ENCODE assay signal across 18 cellular contexts in genomic region chr4:100569196-100569595, GRCh38. TPM values are rescaled to one million over a fixed set of nuclear protein-coding genes. Genes with fewer than 3 reads are reported as not detected.
DNase-seq lines count a peak whose midpoint lies in the region; ATAC-seq and TF ChIP-seq lines count a peak whose summit lies in the region.
"Had no signal": no experiment of that assay in that cellular context is flagged by ENCODE, and none has a peak within 500 bp of the region (broad histone marks: within the 10 kb centered on the region; RNA-seq: fewer than 3 reads in every experiment).

No MANE protein-coding gene starts in this region.

- no peaks in the 10 kb centered on the region for H4K20me1 ChIP-seq in Loucy (ENCODE audit: insufficient read depth, low read length, poor library complexity, severe bottlenecking)

- no peak overlapping the region for H3K4me3 ChIP-seq in Loucy (ENCODE audit: low read length, poor library complexity, severe bottlenecking)
- no peak overlapping the region for H3K4me3 ChIP-seq in naive thymus-derived CD4-positive, alpha-beta T cell (ENCODE audit: low read length)
- H3K4me3 ChIP-seq: esophagus squamous epithelium, hepatocyte, left lung had no signal

- CTCF ChIA-PET in naive thymus-derived CD4-positive, alpha-beta T cell (lab: Charles Lee), result no interaction called here

- peak overlapping the region in 1 of 2 donors; percentile 6 for H3K4me3 Mint-ChIP-seq in activated T-cell treated with anti-CD3 and anti-CD28 coated beads, Interleukin-2, amount 50 U/mL, for 72 hours
- peak overlapping the region in 6 of 10 donors; percentile 8 to 45 (median 26) for H3K4me3 Mint-ChIP-seq in naive thymus-derived CD4-positive, alpha-beta T cell
- H3K4me3 Mint-ChIP-seq: naive B cell had no signal

- H3K27me3 Mint-ChIP-seq in activated T-cell treated with anti-CD3 and anti-CD28 coated beads, Interleukin-2, amount 50 U/mL, for 72 hours (ENCODE audit: low read depth), result no peaks in the 10 kb centered on the region
- H3K27me3 Mint-ChIP-seq in naive thymus-derived CD4-positive, alpha-beta T cell, result peaks cover 0 to 4% (median 0%) of the 10 kb centered on the region in 5 donors
- H3K27me3 Mint-ChIP-seq: naive B cell had no signal

- intact Hi-C loops in naive thymus-derived CD4-positive, alpha-beta T cell (cut with micrococcal nuclease), result no loop called here

- no peaks in the 10 kb centered on the region for H3K4me1 ChIP-seq in Loucy (ENCODE audit: insufficient read depth, low read length, poor library complexity, severe bottlenecking)
- peaks cover 0 to 6% of the 10 kb centered on the region in 2 donors for H3K4me1 ChIP-seq in naive thymus-derived CD4-positive, alpha-beta T cell (ENCODE audit: control insufficient read depth in 2 of 2, insufficient read depth in 2 of 2, low read length in 2 of 2)
- H3K4me1 ChIP-seq: esophagus squamous epithelium, left lung had no signal

- ATAC-seq in activated T-cell treated with anti-CD3 and anti-CD28 coated beads, Interleukin-2, amount 50 U/mL, for 72 hours (replicated peaks in 1 of 2), result peak; percentile 73 to 76
- ATAC-seq in GM21390 (IDR thresholded peaks at IDR 0.05; ENCODE audit: unreplicated experiment), result peak; percentile 66
- no peak for ATAC-seq in naive thymus-derived CD4-positive, alpha-beta T cell
- ATAC-seq: left lung, Panc1 had no signal

- H3K9ac ChIP-seq in Loucy (ENCODE audit: low read depth, low read length, poor library complexity, severe bottlenecking), result no peak overlapping the region

- H3K27me3 ChIP-seq in Loucy (ENCODE audit: insufficient read depth, low read length, poor library complexity, severe bottlenecking), result no peaks in the 10 kb centered on the region
- H3K27me3 ChIP-seq in naive thymus-derived CD4-positive, alpha-beta T cell (ENCODE audit: control insufficient read depth in 2 of 2, insufficient read depth in 2 of 2, low read length in 2 of 2), result no peaks in the 10 kb centered on the region
- H3K27me3 ChIP-seq: esophagus squamous epithelium, hepatocyte, left lung had no signal

- peak overlapping the region; percentile 37 for H3K4me2 ChIP-seq in Loucy (ENCODE audit: low read depth, low read length, poor library complexity, severe bottlenecking)
- H3K4me2 ChIP-seq: hepatocyte had no signal

- H3K27ac ChIP-seq in naive thymus-derived CD4-positive, alpha-beta T cell (ENCODE audit: low read depth, low read length), result no peak overlapping the region
- H3K27ac ChIP-seq: esophagus squamous epithelium, hepatocyte, left lung had no signal

- H3K27ac Mint-ChIP-seq in activated T-cell treated with anti-CD3 and anti-CD28 coated beads, Interleukin-2, amount 50 U/mL, for 72 hours, result peak overlapping the region; percentile 20
- H3K27ac Mint-ChIP-seq in naive thymus-derived CD4-positive, alpha-beta T cell, result peak overlapping the region in 3 of 9 donors; percentile 6 to 71 (median 40)
- H3K27ac Mint-ChIP-seq: naive B cell had no signal

- peaks cover 30% of the 10 kb centered on the region for H3K4me1 Mint-ChIP-seq in activated T-cell treated with anti-CD3 and anti-CD28 coated beads, Interleukin-2, amount 50 U/mL, for 72 hours (ENCODE audit: low read depth)
- H3K4me1 Mint-ChIP-seq in naive thymus-derived CD4-positive, alpha-beta T cell, result peaks cover 11 to 30% (median 24%) of the 10 kb centered on the region in 7 donors
- H3K4me1 Mint-ChIP-seq: naive B cell had no signal

- no peaks in the 10 kb centered on the region for H3K9me3 Mint-ChIP-seq in activated T-cell treated with anti-CD3 and anti-CD28 coated beads, Interleukin-2, amount 50 U/mL, for 72 hours
- H3K9me3 Mint-ChIP-seq in naive thymus-derived CD4-positive, alpha-beta T cell, result no peaks in the 10 kb centered on the region
- H3K9me3 Mint-ChIP-seq: naive B cell had no signal

- H3K36me3 ChIP-seq in Loucy (ENCODE audit: insufficient read depth, low read length), result no peaks in the 10 kb centered on the region
- no peaks in the 10 kb centered on the region for H3K36me3 ChIP-seq in naive thymus-derived CD4-positive, alpha-beta T cell (ENCODE audit: control insufficient read depth in 2 of 3, insufficient read depth in 3 of 3, low read length in 3 of 3)
- H3K36me3 ChIP-seq: esophagus squamous epithelium, left lung had no signal

- no peaks in the 10 kb centered on the region for H3K79me2 ChIP-seq in Loucy (ENCODE audit: insufficient read depth, low read length)
- H3K79me2 ChIP-seq: hepatocyte had no signal

- H3K36me3 Mint-ChIP-seq in activated T-cell treated with anti-CD3 and anti-CD28 coated beads, Interleukin-2, amount 50 U/mL, for 72 hours (ENCODE audit: insufficient read depth in 2 of 2), result no peaks in the 10 kb centered on the region
- peaks cover 0 to 2% (median 0%) of the 10 kb centered on the region in 5 donors for H3K36me3 Mint-ChIP-seq in naive thymus-derived CD4-positive, alpha-beta T cell
- H3K36me3 Mint-ChIP-seq: naive B cell had no signal

- no peaks in the 10 kb centered on the region for H3F3A ChIP-seq in Loucy (ENCODE audit: low read depth)

- TF ChIP-seq CTCF in Loucy (conservative IDR thresholded peaks at IDR 0.05; ENCODE audit: low read length), result no peak

- no peak for DNase-seq in activated T-cell treated with anti-CD3 and anti-CD28 coated beads, Interleukin-2, amount 50 U/mL, for 72 hours
- DNase-seq in activated T-cell treated with anti-CD3 and anti-CD28 coated beads for 4 hours, result no peak
- no peak for DNase-seq in naive thymus-derived CD4-positive, alpha-beta T cell
- DNase-seq in AG08396 (ENCODE audit: low spot score), result no peak
- no peak for DNase-seq in NCI-H2029 treated with DMSO at 0.1 percent for 48 hours (lab: John Stamatoyannopoulos, UW)
- no peak for DNase-seq in effector CD4-positive, alpha-beta T cell
- DNase-seq: cortex of kidney, esophagus squamous epithelium, HCEC 1CT, left lung, naive B cell, NCI-H510A treated with DMSO at 0.1 percent for 48 hours, trophoblast cell had no signal

- no peaks in the 10 kb centered on the region for H3K9me3 ChIP-seq in Loucy (ENCODE audit: insufficient read depth, low read depth, low read length)
- H3K9me3 ChIP-seq in naive thymus-derived CD4-positive, alpha-beta T cell (ENCODE audit: control insufficient read depth in 2 of 3, low read length in 3 of 3), result no peaks in the 10 kb centered on the region
- H3K9me3 ChIP-seq: esophagus squamous epithelium, left lung had no signal

- no peaks in the 10 kb centered on the region for H3K9me2 ChIP-seq in Loucy (replicated peaks; ENCODE audit: low read depth, low read length)

- POLR2A ChIA-PET in naive thymus-derived CD4-positive, alpha-beta T cell (lab: Charles Lee), result no interaction called here

- H2AFZ ChIP-seq in Loucy (ENCODE audit: low read length), result peak overlapping the region; percentile 84
- H2AFZ ChIP-seq: hepatocyte had no signal

RNA-seq across cellular contexts. Expression of gene EMCN, which starts 51.4 kb away (rescaled TPM):
- total RNA-seq in activated T-cell treated with anti-CD3 and anti-CD28 coated beads, Interleukin-2, amount 50 U/mL, for 72 hours, result not detected
- not detected for total RNA-seq in naive thymus-derived CD4-positive, alpha-beta T cell
- polyA plus RNA-seq in naive thymus-derived CD4-positive, alpha-beta T cell, result not detected
- total RNA-seq: activated CD8-positive, alpha-beta memory T cell treated with anti-CD3 and anti-CD28 coated beads for 36 hours had no signal
